Comparison of ENCODE assay signal across 17 cellular contexts in the genomic region with DNA sequence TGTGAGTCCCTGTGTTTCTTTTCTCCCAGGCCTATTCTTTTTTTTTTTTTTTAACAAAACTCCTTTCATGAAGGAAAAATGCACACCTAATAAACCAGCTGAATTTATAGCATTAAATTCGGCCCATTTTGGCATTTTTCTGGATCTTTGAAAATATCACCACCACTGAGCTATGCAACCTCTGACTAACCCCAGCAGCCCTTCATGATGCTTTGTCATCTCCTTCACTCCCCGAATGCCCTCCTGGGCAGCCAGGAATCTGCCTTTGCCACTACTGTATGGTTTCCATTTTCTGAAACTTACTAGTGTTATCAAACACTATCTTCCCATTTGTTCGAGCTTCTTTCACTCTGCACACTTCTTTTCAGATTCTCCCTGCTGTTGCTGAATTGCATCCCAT.
DNase-seq lines count a peak whose midpoint lies in the region; ATAC-seq and TF ChIP-seq lines count a peak whose summit lies in the region.
"Had no signal": no experiment of that assay in that cellular context is flagged by ENCODE, and none has a peak within 500 bp of the region (broad histone marks: within the 10 kb centered on the region; RNA-seq: fewer than 3 reads in every experiment).

No MANE protein-coding gene starts in this region.

- no peak for TF ChIP-seq CTCF in GM23338 (conservative IDR thresholded peaks at IDR 0.05; ENCODE audit: low read depth in 2 of 2)

- H3K79me2 ChIP-seq in GM23338 (replicated peaks; ENCODE audit: insufficient read depth), result no peaks in the 10 kb centered on the region

- no peak overlapping the region for H3K4me2 ChIP-seq in GM23338

- H3K27me3 Mint-ChIP-seq in GM23338 (ENCODE audit: insufficient read depth, low read depth, poor library complexity) (peaks cover 99% of the 10 kb centered on the region), memory B cell (peaks cover 4% of the 10 kb centered on the region)
- H3K27me3 Mint-ChIP-seq in stimulated activated memory B cell treated with anti-CD40 and anti-IgM and Interleukin-4, amounts not matched to agents 10 μg/mL and 1 μg/mL and 100 μg/mL, for 72 hours, result peaks cover 10% of the 10 kb centered on the region

- H3K36me3 Mint-ChIP-seq in GM23338 (ENCODE audit: low read depth) (no peaks in the 10 kb centered on the region), memory B cell (no peaks in the 10 kb centered on the region)
- no peaks in the 10 kb centered on the region for H3K36me3 Mint-ChIP-seq in stimulated activated memory B cell treated with anti-CD40 and anti-IgM and Interleukin-4, amounts not matched to agents 10 μg/mL and 1 μg/mL and 100 μg/mL, for 72 hours
- H3K36me3 Mint-ChIP-seq: CD14-positive monocyte had no signal

- H3K4me3 ChIP-seq in GM23338 (no peak overlapping the region), SJCRH30 (no peak overlapping the region)
- H3K4me3 ChIP-seq: MG63 had no signal

- H3K27ac ChIP-seq in GM23338 (ENCODE audit: low read depth), result no peak overlapping the region
- peak overlapping the region; percentile 58 for H3K27ac ChIP-seq in SJCRH30

- H3K36me3 ChIP-seq in GM23338 (ENCODE audit: insufficient read depth) (no peaks in the 10 kb centered on the region), SJCRH30 (no peaks in the 10 kb centered on the region)
- H3K36me3 ChIP-seq: MG63 had no signal

- no peaks in the 10 kb centered on the region for H3K9me2 ChIP-seq in GM23338 (ENCODE audit: insufficient read depth)

- H3K4me1 Mint-ChIP-seq in GM23338, result no peaks in the 10 kb centered on the region
- H3K4me1 Mint-ChIP-seq in memory B cell, result peaks cover 43% of the 10 kb centered on the region
- H3K4me1 Mint-ChIP-seq in stimulated activated memory B cell treated with anti-CD40 and anti-IgM and Interleukin-4, amounts not matched to agents 10 μg/mL and 1 μg/mL and 100 μg/mL, for 72 hours, result peaks cover 55% of the 10 kb centered on the region
- H3K4me1 Mint-ChIP-seq: H9 had no signal

- H3K4me1 ChIP-seq in GM23338 (ENCODE audit: insufficient read depth), result no peaks in the 10 kb centered on the region
- H3K4me1 ChIP-seq in SJCRH30, result peaks cover 22% of the 10 kb centered on the region

- H3K9me3 Mint-ChIP-seq in GM23338 (no peaks in the 10 kb centered on the region), memory B cell (no peaks in the 10 kb centered on the region)
- no peaks in the 10 kb centered on the region for H3K9me3 Mint-ChIP-seq in stimulated activated memory B cell treated with anti-CD40 and anti-IgM and Interleukin-4, amounts not matched to agents 10 μg/mL and 1 μg/mL and 100 μg/mL, for 72 hours

- H3K27ac Mint-ChIP-seq in GM23338 (no peak overlapping the region), memory B cell (no peak overlapping the region)
- peak overlapping the region; percentile 18 for H3K27ac Mint-ChIP-seq in stimulated activated memory B cell treated with anti-CD40 and anti-IgM and Interleukin-4, amounts not matched to agents 10 μg/mL and 1 μg/mL and 100 μg/mL, for 72 hours
- H3K27ac Mint-ChIP-seq: H9 had no signal

- H4K20me1 ChIP-seq in GM23338 (replicated peaks; ENCODE audit: insufficient read depth), result peaks cover 6% of the 10 kb centered on the region; the same call in 1 of the 2 replicates

- no peaks in the 10 kb centered on the region for H3K9me3 ChIP-seq in SJCRH30 (replicated peaks)

- H3F3A ChIP-seq in GM23338 (replicated peaks; ENCODE audit: low read depth), result no peaks in the 10 kb centered on the region

- no peak overlapping the region for H3K4me3 Mint-ChIP-seq in GM23338
- H3K4me3 Mint-ChIP-seq in memory B cell, result peak overlapping the region; percentile 71
- no peak overlapping the region for H3K4me3 Mint-ChIP-seq in stimulated activated memory B cell treated with anti-CD40 and anti-IgM and Interleukin-4, amounts not matched to agents 10 μg/mL and 1 μg/mL and 100 μg/mL, for 72 hours
- H3K4me3 Mint-ChIP-seq: CD14-positive monocyte, H9 had no signal

- ATAC-seq in GM23338, result no peak
- no peak for ATAC-seq in memory B cell (ENCODE audit: low read depth)
- ATAC-seq in stimulated activated memory B cell treated with anti-CD40 and anti-IgM and Interleukin-4, amounts not matched to agents 10 μg/mL and 1 μg/mL and 100 μg/mL, for 72 hours, result no peak
- no peak for ATAC-seq in GM21619 (IDR thresholded peaks at IDR 0.05; ENCODE audit: unreplicated experiment)
- ATAC-seq in GM19397 (IDR thresholded peaks at IDR 0.05; ENCODE audit: unreplicated experiment), result no peak
- ATAC-seq: SK-N-SH treated with all-trans-retinoic acid at 6 μM for 48 hours had no signal

- peaks cover 100% of the 10 kb centered on the region for H3K27me3 ChIP-seq in GM23338 (ENCODE audit: insufficient read depth)
- H3K27me3 ChIP-seq in SJCRH30, result no peaks in the 10 kb centered on the region

- DNase-seq in GM23338 (ENCODE audit: low spot score) (no peak), SJCRH30 (no peak), memory B cell (ENCODE audit: low spot score in 2 of 2) (no peak), SIG-M5 treated with dmso at 0.1 percent for 504 hours (lab: John Stamatoyannopoulos, UW; ENCODE audit: unreplicated experiment) (no peak)
- DNase-seq: DMS79 treated with DMSO at 0.1 percent for 48 hours, H9, MG63, NCI-H1092 treated with DMSO at 0.1 percent for 48 hours, NCI-H2081, NCI-H446 treated with DMSO at 0.1 percent for 48 hours, SHP77, T-helper 1 cell had no signal

- no peak overlapping the region for H2AFZ ChIP-seq in GM23338

TF ChIP-seq in GM23338, 12 proteins besides CTCF, POLR2A, EP300 and RAD21:
- peak; percentile 32 for TF ChIP-seq EZH2 (IDR thresholded peaks at IDR 0.05; ENCODE audit: low read depth, unreplicated experiment)
- no peak for TF ChIP-seq POLR2AphosphoS5 (IDR thresholded peaks at IDR 0.05; ENCODE audit: low read depth)
- TF ChIP-seq, protein P1, sequence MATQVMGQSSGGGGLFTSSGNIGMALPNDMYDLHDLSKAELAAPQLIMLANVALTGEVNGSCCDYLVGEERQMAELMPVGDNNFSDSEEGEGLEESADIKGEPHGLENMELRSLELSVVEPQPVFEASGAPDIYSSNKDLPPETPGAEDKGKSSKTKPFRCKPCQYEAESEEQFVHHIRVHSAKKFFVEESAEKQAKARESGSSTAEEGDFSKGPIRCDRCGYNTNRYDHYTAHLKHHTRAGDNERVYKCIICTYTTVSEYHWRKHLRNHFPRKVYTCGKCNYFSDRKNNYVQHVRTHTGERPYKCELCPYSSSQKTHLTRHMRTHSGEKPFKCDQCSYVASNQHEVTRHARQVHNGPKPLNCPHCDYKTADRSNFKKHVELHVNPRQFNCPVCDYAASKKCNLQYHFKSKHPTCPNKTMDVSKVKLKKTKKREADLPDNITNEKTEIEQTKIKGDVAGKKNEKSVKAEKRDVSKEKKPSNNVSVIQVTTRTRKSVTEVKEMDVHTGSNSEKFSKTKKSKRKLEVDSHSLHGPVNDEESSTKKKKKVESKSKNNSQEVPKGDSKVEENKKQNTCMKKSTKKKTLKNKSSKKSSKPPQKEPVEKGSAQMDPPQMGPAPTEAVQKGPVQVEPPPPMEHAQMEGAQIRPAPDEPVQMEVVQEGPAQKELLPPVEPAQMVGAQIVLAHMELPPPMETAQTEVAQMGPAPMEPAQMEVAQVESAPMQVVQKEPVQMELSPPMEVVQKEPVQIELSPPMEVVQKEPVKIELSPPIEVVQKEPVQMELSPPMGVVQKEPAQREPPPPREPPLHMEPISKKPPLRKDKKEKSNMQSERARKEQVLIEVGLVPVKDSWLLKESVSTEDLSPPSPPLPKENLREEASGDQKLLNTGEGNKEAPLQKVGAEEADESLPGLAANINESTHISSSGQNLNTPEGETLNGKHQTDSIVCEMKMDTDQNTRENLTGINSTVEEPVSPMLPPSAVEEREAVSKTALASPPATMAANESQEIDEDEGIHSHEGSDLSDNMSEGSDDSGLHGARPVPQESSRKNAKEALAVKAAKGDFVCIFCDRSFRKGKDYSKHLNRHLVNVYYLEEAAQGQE (IDR thresholded peaks at IDR 0.05; ENCODE audit: unreplicated experiment), result no peak
TF ChIP-seq in GM23338: peak in this region for 1.
